Comparison of ENCODE assay signal across 2 cellular contexts in genomic region chr1:41411229-41411628, GRCh38.
TF ChIP-seq lines count a peak whose summit lies in the region.

No MANE protein-coding gene starts in this region.

TF ChIP-seq in SK-N-SH treated with all-trans-retinoic acid at 6 μM for 48 hours, 23 proteins besides CTCF, POLR2A, EP300 and RAD21:
- TF ChIP-seq ZNF565 (CRISPR knock-in tag; conservative IDR thresholded peaks at IDR 0.05; ENCODE audit: low read depth) = peak; percentile 94
- TF ChIP-seq PATZ1 (CRISPR knock-in tag; IDR thresholded peaks at IDR 0.05; ENCODE audit: borderline replicate concordance) = no peak

TF ChIP-seq in SK-N-SH, 30 proteins besides CTCF, POLR2A, EP300 and RAD21:
- no peak for TF ChIP-seq USF2 (IDR thresholded peaks at IDR 0.05; ENCODE audit: borderline replicate concordance, low read depth, low read length)
- TF ChIP-seq TEAD4 (IDR thresholded peaks at IDR 0.05; ENCODE audit: borderline replicate concordance, insufficient read depth) = no peak
- TF ChIP-seq JUND (IDR thresholded peaks at IDR 0.05) = no peak
- no peak for TF ChIP-seq SMC3 (IDR thresholded peaks at IDR 0.05; ENCODE audit: low read depth, low read length)
- no peak for TF ChIP-seq POLR2AphosphoS5 (IDR thresholded peaks at IDR 0.05; ENCODE audit: low read depth, low read length)
- no peak for TF ChIP-seq FOSL2 (IDR thresholded peaks at IDR 0.05; ENCODE audit: borderline replicate concordance, low read depth)
- no peak for TF ChIP-seq NRF1 (IDR thresholded peaks at IDR 0.05; ENCODE audit: low read depth, low read length)
